Comparison of ENCODE assay signal across 30 cellular contexts in the genomic region with DNA sequence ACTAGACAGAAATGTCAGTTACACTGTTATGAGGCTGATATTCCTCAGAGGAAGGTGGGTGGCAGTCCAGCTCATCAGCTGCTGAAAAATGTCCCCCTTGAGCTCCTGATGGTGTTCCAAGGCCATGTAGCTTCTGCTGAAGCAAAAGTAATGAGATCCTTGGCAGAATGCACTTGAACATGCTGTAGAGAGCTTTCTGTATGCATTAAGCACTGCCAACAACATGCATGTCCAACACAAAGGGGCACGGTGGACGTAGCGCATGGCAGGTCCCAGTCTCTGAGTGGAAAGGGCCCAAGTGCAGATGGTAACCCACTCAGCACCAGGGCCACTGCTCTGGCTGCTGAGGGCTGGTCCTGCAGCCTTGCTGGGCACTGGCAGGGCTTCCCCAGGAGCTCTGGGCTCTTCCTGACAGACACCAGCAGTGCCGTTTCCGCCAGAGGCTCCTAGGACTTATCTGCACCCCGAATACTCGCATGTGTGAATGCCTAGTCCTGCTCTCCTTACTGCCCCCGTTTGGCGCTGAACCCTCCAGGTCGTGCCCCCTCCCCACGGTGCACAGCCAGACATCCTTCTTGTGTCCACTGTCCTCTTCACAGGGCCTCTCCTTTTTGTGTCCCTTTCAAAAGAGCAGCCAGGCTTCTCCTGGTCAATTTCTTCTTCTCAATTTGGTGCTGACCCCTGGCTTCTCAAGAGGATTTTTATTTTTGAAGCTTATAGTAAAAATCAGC. TPM values are rescaled to one million over a fixed set of nuclear protein-coding genes. Genes with fewer than 3 reads are reported as not detected.
"Had no signal": no experiment of that assay in that cellular context is flagged by ENCODE, and none has a peak within 500 bp of the region (broad histone marks: within the 10 kb centered on the region; RNA-seq: fewer than 3 reads in every experiment).

No MANE protein-coding gene starts in this region.

- H3K4me1 ChIP-seq: gastrocnemius medialis, left lung, pancreas, suprapubic skin, transverse colon, upper lobe of right lung, uterus had no signal

- H3K27ac Mint-ChIP-seq: nephron; neural progenitor cell; progenitor cell of endocrine pancreas; stimulated activated naive CD8-positive, alpha-beta T cell treated with anti-CD3 and anti-CD28 coated beads, Interleukin-15, amount 100 ng/mL, for 72 hours had no signal

- H3K9me3 ChIP-seq: gastrocnemius medialis, left lung, pancreas, suprapubic skin, transverse colon, upper lobe of right lung, uterus had no signal

- H3K27me3 Mint-ChIP-seq: stimulated activated naive CD8-positive, alpha-beta T cell treated with anti-CD3 and anti-CD28 coated beads, Interleukin-15, amount 100 ng/mL, for 72 hours had no signal

- DNase-seq: cortex of kidney; foreskin fibroblast; gastrocnemius medialis; kidney; left lung; mesenchymal stem cell; midbrain; naive thymus-derived CD4-positive, alpha-beta T cell; nucleus accumbens; pancreas; stimulated activated CD4-positive, alpha-beta T cell treated with anti-CD3 and anti-CD28 coated beads, Interleukin-12 subunit alpha, Interleukin-12 subunit beta, amount 100 ng/mL, for 4 hours; stimulated activated CD4-positive, alpha-beta T cell treated with anti-CD3 and anti-CD28 coated beads, Interleukin-1b, Interleukin-23, amount 100 ng/mL, for 48 hours; stimulated activated CD4-positive, alpha-beta T cell treated with anti-CD3 and anti-CD28 coated beads, Interleukin-4, amount 100 ng/mL, for 1 hour; stimulated activated CD8-positive, alpha-beta memory T cell treated with anti-CD3 and anti-CD28 coated beads, Interleukin-4, amount 100 ng/mL, for 48 hours; stimulated activated naive CD4-positive, alpha-beta T cell; stimulated activated naive CD8-positive, alpha-beta T cell treated with anti-CD3 and anti-CD28 coated beads, Interleukin-15, amount 100 ng/mL, for 72 hours; transverse colon; upper lobe of right lung; uterus had no signal

- H3K36me3 Mint-ChIP-seq: naive thymus-derived CD4-positive, alpha-beta T cell; neural progenitor cell had no signal

- H3K4me2 ChIP-seq: neural progenitor cell, smooth muscle cell had no signal

- H3K27me3 ChIP-seq: gastrocnemius medialis, neural progenitor cell, pancreas, uterus had no signal

- H2AFZ ChIP-seq: neural progenitor cell had no signal

- H3K9me3 Mint-ChIP-seq: nephron; stimulated activated naive CD8-positive, alpha-beta T cell treated with anti-CD3 and anti-CD28 coated beads, Interleukin-15, amount 100 ng/mL, for 72 hours had no signal

- H3K4me3 Mint-ChIP-seq: nephron; neural progenitor cell; stimulated activated naive CD8-positive, alpha-beta T cell treated with anti-CD3 and anti-CD28 coated beads, Interleukin-15, amount 100 ng/mL, for 72 hours had no signal

- ATAC-seq: esophagus mucosa; gastrocnemius medialis; left lung; naive thymus-derived CD4-positive, alpha-beta T cell; pancreas; sciatic nerve; stimulated activated naive CD8-positive, alpha-beta T cell treated with anti-CD3 and anti-CD28 coated beads, Interleukin-15, amount 100 ng/mL, for 72 hours; upper lobe of right lung had no signal

- H3K36me3 ChIP-seq: gastrocnemius medialis, left lung, neural progenitor cell, pancreas, suprapubic skin, transverse colon, upper lobe of right lung, uterus had no signal

- H3K27ac ChIP-seq: epithelial cell of prostate, gastrocnemius medialis, left lung, neural progenitor cell, pancreas, suprapubic skin, transverse colon, upper lobe of right lung, uterus had no signal

- H3K4me3 ChIP-seq: gastrocnemius medialis, left lung, neural progenitor cell, pancreas, smooth muscle cell, suprapubic skin, transverse colon, upper lobe of right lung, uterus had no signal

RNA-seq across cellular contexts. Expression of a gene that starts 18.6 kb away (rescaled TPM):
- total RNA-seq: dermis microvascular lymphatic vessel endothelial cell; glomerular endothelial cell; lung microvascular endothelial cell; naive thymus-derived CD4-positive, alpha-beta T cell; suprapubic skin; upper lobe of right lung had no signal
- polyA plus RNA-seq: naive thymus-derived CD4-positive, alpha-beta T cell had no signal
